1 cellular context compared by ENCODE assay signal in genomic region chr10:97321032-97321806, GRCh38.
TF ChIP-seq lines count a peak whose summit lies in the region.

No MANE protein-coding gene starts in this region.

TF ChIP-seq in HEK293, 187 proteins besides CTCF, POLR2A, EP300 and RAD21 (continued from another document):
- TF ChIP-seq ZNF488 (tag by site-specific recombination; IDR thresholded peaks at IDR 0.05) (no peak), ZNF747 (tag by site-specific recombination; IDR thresholded peaks at IDR 0.05) (no peak)
TF ChIP-seq in HEK293: peak in this region for 2.
